Comparison of ENCODE assay signal across 7 cellular contexts in the genomic region with DNA sequence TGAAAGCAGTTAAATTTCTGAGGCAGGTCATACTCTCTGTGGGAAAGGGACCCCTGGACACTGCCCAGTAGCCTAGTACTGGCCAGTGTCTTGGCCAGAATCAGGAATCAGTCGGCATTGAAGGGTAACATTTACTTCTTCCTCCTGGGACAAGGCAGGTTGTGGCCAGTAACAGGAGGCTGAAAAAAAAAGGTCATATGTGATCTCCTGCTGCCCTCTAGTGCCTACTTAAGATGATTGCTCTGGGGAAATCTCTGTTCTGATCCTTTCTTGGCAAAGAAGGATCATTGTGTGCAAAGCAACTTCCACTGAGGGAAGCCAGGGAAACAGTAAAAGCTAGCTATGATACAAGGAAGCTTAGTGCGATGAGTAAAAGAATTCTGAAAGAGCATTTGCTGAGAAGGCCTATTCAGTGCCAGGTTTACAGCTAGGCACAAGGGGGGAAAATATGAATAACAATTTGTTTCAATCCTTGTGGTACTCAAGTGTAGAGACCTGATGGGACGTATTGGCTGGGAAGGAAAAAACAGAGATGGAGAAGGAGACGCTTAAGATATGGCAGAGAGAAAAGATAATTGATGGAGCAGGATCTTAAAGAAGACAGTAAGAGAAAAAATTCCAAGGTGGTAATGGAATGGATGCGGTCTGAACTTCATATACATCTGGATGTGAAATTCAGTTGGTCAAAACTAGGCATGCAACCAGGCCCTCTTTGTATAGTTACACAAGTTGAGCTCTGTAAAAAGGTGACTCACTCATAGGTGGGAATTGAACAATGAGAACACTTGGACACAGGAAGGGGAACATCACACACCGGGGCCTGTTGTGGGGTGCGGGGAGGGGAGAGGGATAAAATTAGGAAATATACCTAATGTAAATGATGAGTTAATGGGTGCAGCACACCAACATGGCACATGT. TPM values are rescaled to one million over a fixed set of nuclear protein-coding genes. Genes with fewer than 3 reads are reported as not detected.
DNase-seq lines count a peak whose midpoint lies in the region; ATAC-seq, FAIRE-seq and TF ChIP-seq lines count a peak whose summit lies in the region.

No MANE protein-coding gene starts in this region.

- no peaks in the 10 kb centered on the region for H3K27me3 ChIP-seq in breast epithelium

- H3K4me1 ChIP-seq in breast epithelium: peaks cover 0 to 5% of the 10 kb centered on the region in 2 donors

- ATAC-seq in GM21360 (IDR thresholded peaks at IDR 0.05; ENCODE audit: unreplicated experiment): peak; percentile 77

- no peak overlapping the region for H3K4me3 ChIP-seq in breast epithelium

- H3K27ac ChIP-seq in breast epithelium: no peak overlapping the region

- FAIRE-seq in islet of Langerhans (lab: Jason Lieb, UNC): peak; percentile 91

- no peaks in the 10 kb centered on the region for H3K9me3 ChIP-seq in breast epithelium

- DNase-seq in ELR (ENCODE audit: low read depth) (peak; percentile 82), HPDE6-E6E7 (ENCODE audit: extremely low spot score) (peak; percentile 64), NCI-H82 treated with DMSO at 0.1 percent for 48 hours (lab: John Stamatoyannopoulos, UW; ENCODE audit: unreplicated experiment) (peak; percentile 70), breast epithelium (ENCODE audit: low spot score in 2 of 2) (peak in 1 of 2 donors; percentile 22), superior temporal gyrus (ENCODE audit: extremely low spot score) (peak; percentile 88)

- intact Hi-C loops in breast epithelium (cut with DNase I; ENCODE audit: low total_unique reads): no loop called here

- no peaks in the 10 kb centered on the region for H3K36me3 ChIP-seq in breast epithelium

- peak; percentile 47 to 84 (median 75) for TF ChIP-seq CTCF in breast epithelium (IDR thresholded peaks at IDR 0.05)

- TF ChIP-seq POLR2A in breast epithelium (IDR thresholded peaks at IDR 0.05): no peak

RNA-seq across cellular contexts. Expression of gene TRIM32, which starts 25.8 kb away (rescaled TPM):
- 10 to 100 TPM; 18.7 to 20.2 (median 19.0) TPM for total RNA-seq in breast epithelium
